In the genomic region with DNA sequence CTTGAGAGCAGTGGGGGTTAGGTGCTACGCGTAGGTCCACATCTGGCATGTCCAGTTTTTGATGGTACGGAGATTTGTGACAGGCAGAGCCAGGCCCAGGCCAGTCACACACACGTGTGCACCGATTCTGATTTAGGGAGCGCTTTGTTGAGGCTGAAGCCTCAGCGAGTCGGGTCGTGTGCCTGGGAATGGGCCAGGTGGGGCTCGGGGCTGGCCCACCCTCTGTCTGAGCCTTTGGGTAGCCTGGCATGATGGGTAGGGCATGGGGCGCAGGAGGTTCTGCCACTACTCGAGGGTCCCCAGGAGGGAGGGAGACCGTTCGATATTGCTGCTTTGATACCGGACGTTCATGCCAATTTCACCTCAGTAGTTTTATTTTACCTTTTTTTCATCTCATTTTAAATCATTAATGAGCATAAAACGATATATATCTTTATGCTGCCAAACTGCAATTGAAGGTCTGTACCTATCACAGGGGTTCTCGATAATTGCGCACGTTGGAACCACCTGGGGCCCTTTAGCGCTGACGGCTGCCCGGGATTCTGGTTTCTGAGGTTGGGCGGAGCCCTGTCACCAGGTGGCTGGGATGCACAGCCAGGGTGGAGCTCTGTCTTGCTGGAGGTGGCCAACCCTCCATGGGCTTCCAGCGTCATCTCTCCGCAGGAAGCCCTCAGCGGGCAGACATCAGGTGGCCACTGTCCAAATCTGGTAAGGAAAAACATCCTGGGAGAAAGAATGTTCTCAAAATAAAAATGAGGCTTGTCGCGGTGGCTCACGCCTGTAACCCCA, we compare ENCODE assay signal across 1 cellular context.
TF ChIP-seq lines count a peak whose summit lies in the region.

No MANE protein-coding gene starts in this region.

TF ChIP-seq in GM23338, 12 proteins besides CTCF, POLR2A, EP300 and RAD21 (continued from another document):
- TF ChIP-seq ETS1 (IDR thresholded peaks at IDR 0.05) (no peak), ZNF114 (CRISPR knock-in tag; IDR thresholded peaks at IDR 0.05) (no peak), NANOG (IDR thresholded peaks at IDR 0.05; ENCODE audit: borderline replicate concordance) (no peak), STAT1 (IDR thresholded peaks at IDR 0.05; ENCODE audit: unreplicated experiment) (no peak), EZH2phosphoT487 (IDR thresholded peaks at IDR 0.05; ENCODE audit: unreplicated experiment) (no peak), POLR2AphosphoS5 (IDR thresholded peaks at IDR 0.05; ENCODE audit: low read depth) (no peak), ZNF331 (CRISPR knock-in tag; IDR thresholded peaks at IDR 0.05; ENCODE audit: low read depth) (no peak), EZH2 (IDR thresholded peaks at IDR 0.05; ENCODE audit: low read depth, unreplicated experiment) (no peak)
- TF ChIP-seq, protein P1, sequence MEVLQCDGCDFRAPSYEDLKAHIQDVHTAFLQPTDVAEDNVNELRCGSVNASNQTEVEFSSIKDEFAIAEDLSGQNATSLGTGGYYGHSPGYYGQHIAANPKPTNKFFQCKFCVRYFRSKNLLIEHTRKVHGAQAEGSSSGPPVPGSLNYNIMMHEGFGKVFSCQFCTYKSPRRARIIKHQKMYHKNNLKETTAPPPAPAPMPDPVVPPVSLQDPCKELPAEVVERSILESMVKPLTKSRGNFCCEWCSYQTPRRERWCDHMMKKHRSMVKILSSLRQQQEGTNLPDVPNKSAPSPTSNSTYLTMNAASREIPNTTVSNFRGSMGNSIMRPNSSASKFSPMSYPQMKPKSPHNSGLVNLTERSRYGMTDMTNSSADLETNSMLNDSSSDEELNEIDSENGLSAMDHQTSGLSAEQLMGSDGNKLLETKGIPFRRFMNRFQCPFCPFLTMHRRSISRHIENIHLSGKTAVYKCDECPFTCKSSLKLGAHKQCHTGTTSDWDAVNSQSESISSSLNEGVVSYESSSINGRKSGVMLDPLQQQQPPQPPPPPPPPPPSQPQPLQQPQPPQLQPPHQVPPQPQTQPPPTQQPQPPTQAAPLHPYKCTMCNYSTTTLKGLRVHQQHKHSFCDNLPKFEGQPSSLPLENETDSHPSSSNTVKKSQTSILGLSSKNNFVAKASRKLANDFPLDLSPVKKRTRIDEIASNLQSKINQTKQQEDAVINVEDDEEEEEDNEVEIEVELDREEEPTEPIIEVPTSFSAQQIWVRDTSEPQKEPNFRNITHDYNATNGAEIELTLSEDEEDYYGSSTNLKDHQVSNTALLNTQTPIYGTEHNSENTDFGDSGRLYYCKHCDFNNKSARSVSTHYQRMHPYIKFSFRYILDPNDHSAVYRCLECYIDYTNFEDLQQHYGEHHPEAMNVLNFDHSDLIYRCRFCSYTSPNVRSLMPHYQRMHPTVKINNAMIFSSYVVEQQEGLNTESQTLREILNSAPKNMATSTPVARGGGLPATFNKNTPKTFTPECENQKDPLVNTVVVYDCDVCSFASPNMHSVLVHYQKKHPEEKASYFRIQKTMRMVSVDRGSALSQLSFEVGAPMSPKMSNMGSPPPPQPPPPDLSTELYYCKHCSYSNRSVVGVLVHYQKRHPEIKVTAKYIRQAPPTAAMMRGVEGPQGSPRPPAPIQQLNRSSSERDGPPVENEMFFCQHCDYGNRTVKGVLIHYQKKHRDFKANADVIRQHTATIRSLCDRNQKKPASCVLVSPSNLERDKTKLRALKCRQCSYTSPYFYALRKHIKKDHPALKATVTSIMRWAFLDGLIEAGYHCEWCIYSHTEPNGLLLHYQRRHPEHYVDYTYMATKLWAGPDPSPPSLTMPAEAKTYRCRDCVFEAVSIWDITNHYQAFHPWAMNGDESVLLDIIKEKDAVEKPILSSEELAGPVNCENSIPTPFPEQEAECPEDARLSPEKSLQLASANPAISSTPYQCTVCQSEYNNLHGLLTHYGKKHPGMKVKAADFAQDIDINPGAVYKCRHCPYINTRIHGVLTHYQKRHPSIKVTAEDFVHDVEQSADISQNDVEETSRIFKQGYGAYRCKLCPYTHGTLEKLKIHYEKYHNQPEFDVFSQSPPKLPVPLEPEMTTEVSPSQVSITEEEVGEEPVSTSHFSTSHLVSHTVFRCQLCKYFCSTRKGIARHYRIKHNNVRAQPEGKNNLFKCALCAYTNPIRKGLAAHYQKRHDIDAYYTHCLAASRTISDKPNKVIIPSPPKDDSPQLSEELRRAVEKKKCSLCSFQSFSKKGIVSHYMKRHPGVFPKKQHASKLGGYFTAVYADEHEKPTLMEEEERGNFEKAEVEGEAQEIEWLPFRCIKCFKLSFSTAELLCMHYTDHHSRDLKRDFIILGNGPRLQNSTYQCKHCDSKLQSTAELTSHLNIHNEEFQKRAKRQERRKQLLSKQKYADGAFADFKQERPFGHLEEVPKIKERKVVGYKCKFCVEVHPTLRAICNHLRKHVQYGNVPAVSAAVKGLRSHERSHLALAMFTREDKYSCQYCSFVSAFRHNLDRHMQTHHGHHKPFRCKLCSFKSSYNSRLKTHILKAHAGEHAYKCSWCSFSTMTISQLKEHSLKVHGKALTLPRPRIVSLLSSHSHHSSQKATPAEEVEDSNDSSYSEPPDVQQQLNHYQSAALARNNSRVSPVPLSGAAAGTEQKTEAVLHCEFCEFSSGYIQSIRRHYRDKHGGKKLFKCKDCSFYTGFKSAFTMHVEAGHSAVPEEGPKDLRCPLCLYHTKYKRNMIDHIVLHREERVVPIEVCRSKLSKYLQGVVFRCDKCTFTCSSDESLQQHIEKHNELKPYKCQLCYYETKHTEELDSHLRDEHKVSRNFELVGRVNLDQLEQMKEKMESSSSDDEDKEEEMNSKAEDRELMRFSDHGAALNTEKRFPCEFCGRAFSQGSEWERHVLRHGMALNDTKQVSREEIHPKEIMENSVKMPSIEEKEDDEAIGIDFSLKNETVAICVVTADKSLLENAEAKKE (CRISPR knock-in tag; IDR thresholded peaks at IDR 0.05), result no peak
- TF ChIP-seq, protein P2, sequence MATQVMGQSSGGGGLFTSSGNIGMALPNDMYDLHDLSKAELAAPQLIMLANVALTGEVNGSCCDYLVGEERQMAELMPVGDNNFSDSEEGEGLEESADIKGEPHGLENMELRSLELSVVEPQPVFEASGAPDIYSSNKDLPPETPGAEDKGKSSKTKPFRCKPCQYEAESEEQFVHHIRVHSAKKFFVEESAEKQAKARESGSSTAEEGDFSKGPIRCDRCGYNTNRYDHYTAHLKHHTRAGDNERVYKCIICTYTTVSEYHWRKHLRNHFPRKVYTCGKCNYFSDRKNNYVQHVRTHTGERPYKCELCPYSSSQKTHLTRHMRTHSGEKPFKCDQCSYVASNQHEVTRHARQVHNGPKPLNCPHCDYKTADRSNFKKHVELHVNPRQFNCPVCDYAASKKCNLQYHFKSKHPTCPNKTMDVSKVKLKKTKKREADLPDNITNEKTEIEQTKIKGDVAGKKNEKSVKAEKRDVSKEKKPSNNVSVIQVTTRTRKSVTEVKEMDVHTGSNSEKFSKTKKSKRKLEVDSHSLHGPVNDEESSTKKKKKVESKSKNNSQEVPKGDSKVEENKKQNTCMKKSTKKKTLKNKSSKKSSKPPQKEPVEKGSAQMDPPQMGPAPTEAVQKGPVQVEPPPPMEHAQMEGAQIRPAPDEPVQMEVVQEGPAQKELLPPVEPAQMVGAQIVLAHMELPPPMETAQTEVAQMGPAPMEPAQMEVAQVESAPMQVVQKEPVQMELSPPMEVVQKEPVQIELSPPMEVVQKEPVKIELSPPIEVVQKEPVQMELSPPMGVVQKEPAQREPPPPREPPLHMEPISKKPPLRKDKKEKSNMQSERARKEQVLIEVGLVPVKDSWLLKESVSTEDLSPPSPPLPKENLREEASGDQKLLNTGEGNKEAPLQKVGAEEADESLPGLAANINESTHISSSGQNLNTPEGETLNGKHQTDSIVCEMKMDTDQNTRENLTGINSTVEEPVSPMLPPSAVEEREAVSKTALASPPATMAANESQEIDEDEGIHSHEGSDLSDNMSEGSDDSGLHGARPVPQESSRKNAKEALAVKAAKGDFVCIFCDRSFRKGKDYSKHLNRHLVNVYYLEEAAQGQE (IDR thresholded peaks at IDR 0.05; ENCODE audit: unreplicated experiment), result no peak
